1 cellular context compared by ENCODE assay signal in genomic region chr2:47068966-47069627, GRCh38.
TF ChIP-seq lines count a peak whose summit lies in the region.

No MANE protein-coding gene starts in this region.

TF ChIP-seq in H1, 55 proteins besides CTCF, POLR2A, EP300 and RAD21 (continued from another document):
- TF ChIP-seq CBX8 (IDR thresholded peaks at IDR 0.05; ENCODE audit: borderline replicate concordance, low read depth, low read length) (no peak), HDAC6 (IDR thresholded peaks at IDR 0.05; ENCODE audit: low read depth, low read length) (no peak), TAF7 (optimal IDR thresholded peaks at IDR 0.05; ENCODE audit: borderline replicate concordance, low read depth, low read length) (no peak), BRCA1 (IDR thresholded peaks at IDR 0.05; ENCODE audit: low read depth, low read length) (no peak), CEBPB (IDR thresholded peaks at IDR 0.05; ENCODE audit: low read depth, low read length) (no peak), PHF8 (conservative IDR thresholded peaks at IDR 0.05; ENCODE audit: low read depth, low read length) (no peak), RFX5 (IDR thresholded peaks at IDR 0.05; ENCODE audit: borderline replicate concordance, low read depth, low read length) (no peak), KDM4A (IDR thresholded peaks at IDR 0.05; ENCODE audit: low read depth, low read length, severe bottlenecking) (no peak), SP4 (IDR thresholded peaks at IDR 0.05; ENCODE audit: low read length) (no peak)
- TF ChIP-seq, protein P1, sequence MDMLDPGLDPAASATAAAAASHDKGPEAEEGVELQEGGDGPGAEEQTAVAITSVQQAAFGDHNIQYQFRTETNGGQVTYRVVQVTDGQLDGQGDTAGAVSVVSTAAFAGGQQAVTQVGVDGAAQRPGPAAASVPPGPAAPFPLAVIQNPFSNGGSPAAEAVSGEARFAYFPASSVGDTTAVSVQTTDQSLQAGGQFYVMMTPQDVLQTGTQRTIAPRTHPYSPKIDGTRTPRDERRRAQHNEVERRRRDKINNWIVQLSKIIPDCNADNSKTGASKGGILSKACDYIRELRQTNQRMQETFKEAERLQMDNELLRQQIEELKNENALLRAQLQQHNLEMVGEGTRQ (IDR thresholded peaks at IDR 0.05; ENCODE audit: low read length) = no peak
